In the genomic region with DNA sequence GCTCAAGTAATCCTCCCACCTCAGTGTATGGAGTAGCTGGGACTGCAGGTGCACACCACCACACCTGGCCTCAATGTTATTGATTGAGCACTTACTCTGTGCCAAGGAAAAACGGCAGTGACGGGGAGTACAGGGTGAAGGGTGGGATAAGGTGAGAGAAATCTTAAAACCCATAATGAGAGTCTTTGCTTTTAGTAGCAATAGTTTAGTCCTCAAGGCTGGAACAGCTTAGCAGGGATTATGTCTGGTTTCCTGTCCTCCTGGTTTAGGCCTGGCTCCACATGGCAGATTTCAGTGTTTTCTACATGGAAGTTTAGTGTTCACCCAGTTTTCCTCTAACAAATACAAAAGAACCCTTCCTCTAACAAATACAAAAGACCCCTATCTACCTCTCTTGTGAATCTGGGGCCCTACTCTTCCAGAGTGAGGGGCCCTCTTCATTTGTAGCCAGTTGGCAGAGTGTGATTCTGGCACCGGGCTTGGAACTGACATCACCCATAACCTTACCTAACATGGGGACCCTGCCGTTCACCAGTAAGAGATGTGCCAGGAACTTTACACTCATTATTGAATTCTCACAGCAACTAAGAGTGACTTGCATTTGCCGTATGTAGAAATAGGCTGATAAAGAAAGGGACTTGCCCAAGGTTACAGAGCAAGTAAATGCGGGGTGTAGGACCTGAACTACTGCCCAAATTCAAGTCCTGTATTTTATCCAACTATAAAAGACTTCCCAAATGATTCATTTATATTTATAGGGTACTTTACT, we compare ENCODE assay signal across 14 cellular contexts.
"Had no signal": no experiment of that assay in that cellular context is flagged by ENCODE, and none has a peak within 500 bp of the region (broad histone marks: within the 10 kb centered on the region; RNA-seq: fewer than 3 reads in every experiment).

No MANE protein-coding gene starts in this region.

- H3K27ac Mint-ChIP-seq: activated CD4-positive, alpha-beta T cell treated with anti-CD3 and anti-CD28 coated beads, Interleukin-2, amount 10 ng/mL, durations not matched to agents 24 days and 14 days; activated naive CD8-positive, alpha-beta T cell treated with anti-CD3 and anti-CD28 coated beads for 36 hours; neural progenitor cell; T-helper 1 cell treated with Interleukin-12 subunit alpha and Interleukin-12 subunit beta and Interleukin-4 antibody, amounts not matched to agents 30 μg/mL and 1 μg/mL, for 36 hours had no signal

- H3K9me3 ChIP-seq: lower lobe of right lung, transverse colon had no signal

- H3K4me3 Mint-ChIP-seq: activated CD4-positive, alpha-beta T cell treated with anti-CD3 and anti-CD28 coated beads, Interleukin-2, amount 10 ng/mL, durations not matched to agents 24 days and 14 days; activated naive CD8-positive, alpha-beta T cell treated with anti-CD3 and anti-CD28 coated beads for 36 hours; neural progenitor cell; T-helper 1 cell treated with Interleukin-12 subunit alpha and Interleukin-12 subunit beta and Interleukin-4 antibody, amounts not matched to agents 30 μg/mL and 1 μg/mL, for 36 hours had no signal

- H2AFZ ChIP-seq: neural progenitor cell had no signal

- H3K27ac ChIP-seq: lower lobe of right lung, neural progenitor cell, transverse colon had no signal

- H3K27me3 ChIP-seq: neural progenitor cell, transverse colon had no signal

- ATAC-seq: lower lobe of right lung had no signal

- H3K27me3 Mint-ChIP-seq: activated CD4-positive, alpha-beta T cell treated with anti-CD3 and anti-CD28 coated beads, Interleukin-2, amount 10 ng/mL, durations not matched to agents 24 days and 14 days; activated naive CD8-positive, alpha-beta T cell treated with anti-CD3 and anti-CD28 coated beads for 36 hours; stimulated activated naive B cell treated with anti-CD40 and anti-IgM and Interleukin-4, amounts not matched to agents 10 μg/mL and 1 μg/mL and 100 μg/mL, for 72 hours had no signal

- H3K4me2 ChIP-seq: neural progenitor cell had no signal

- H3K4me1 ChIP-seq: lower lobe of right lung, transverse colon had no signal

- DNase-seq: activated CD4-positive, alpha-beta T cell treated with anti-CD3 and anti-CD28 coated beads, Interleukin-2, amount 10 ng/mL, durations not matched to agents 24 days and 14 days; activated CD8-positive, alpha-beta memory T cell treated with anti-CD3 and anti-CD28 coated beads, Interleukin-2, amount 50 U/mL, for 48 hours; activated gamma-delta T cell treated with Interleukin-2 at 50 U/mL for 16 hours; activated naive CD8-positive, alpha-beta T cell treated with anti-CD3 and anti-CD28 coated beads for 36 hours; cerebellar nuclear complex; effector CD8-positive, alpha-beta T cell; foreskin melanocyte; lower lobe of right lung; stimulated activated CD4-positive, alpha-beta T cell treated with anti-CD3 and anti-CD28 coated beads, Interleukin-12 subunit alpha, Interleukin-12 subunit beta, amount 100 ng/mL, for 4 hours; stimulated activated CD4-positive, alpha-beta T cell treated with anti-CD3 and anti-CD28 coated beads, Interleukin-2, amount 100 ng/mL, for 24 hours; stimulated activated naive B cell treated with anti-CD40 and anti-IgM and Interleukin-4, amounts not matched to agents 10 μg/mL and 1 μg/mL and 100 μg/mL, for 72 hours; transverse colon had no signal

- H3K4me3 ChIP-seq: lower lobe of right lung, neural progenitor cell, transverse colon had no signal

- H3K9ac ChIP-seq: neural progenitor cell had no signal
